In genomic region chr6:17580518-17581048, GRCh38 we compare ENCODE assay signal across 8 cellular contexts. TPM values are rescaled to one million over a fixed set of nuclear protein-coding genes. Genes with fewer than 3 reads are reported as not detected.
DNase-seq lines count a peak whose midpoint lies in the region; ATAC-seq and TF ChIP-seq lines count a peak whose summit lies in the region.

No MANE protein-coding gene starts in this region.

- peak overlapping the region; percentile 75; the same call in 1 of the 2 replicates for H3K4me2 ChIP-seq in GM23338

- TF ChIP-seq CTCF in 22Rv1 (IDR thresholded peaks at IDR 0.05): no peak
- no peak for TF ChIP-seq CTCF in GM23338 (conservative IDR thresholded peaks at IDR 0.05; ENCODE audit: low read depth in 2 of 2)
- no peak for TF ChIP-seq CTCF in osteocyte (IDR thresholded peaks at IDR 0.05)

- no peaks in the 10 kb centered on the region for H4K20me1 ChIP-seq in GM23338 (replicated peaks; ENCODE audit: insufficient read depth)

- no peaks in the 10 kb centered on the region for H3F3A ChIP-seq in GM23338 (replicated peaks; ENCODE audit: low read depth)

- H3K79me2 ChIP-seq in GM23338 (replicated peaks; ENCODE audit: insufficient read depth): no peaks in the 10 kb centered on the region

- ATAC-seq in GM23338: peak; percentile 93
- no peak for ATAC-seq in GM21381 (IDR thresholded peaks at IDR 0.05; ENCODE audit: unreplicated experiment)

- peaks cover 9% of the 10 kb centered on the region; the same call in 1 of the 2 replicates for H3K27me3 ChIP-seq in GM23338 (ENCODE audit: insufficient read depth)

- H3K9me2 ChIP-seq in GM23338 (ENCODE audit: insufficient read depth): no peaks in the 10 kb centered on the region

- no peaks in the 10 kb centered on the region for H3K4me1 ChIP-seq in GM23338 (ENCODE audit: insufficient read depth)

- H3K27me3 Mint-ChIP-seq in GM23338 (ENCODE audit: insufficient read depth, low read depth, poor library complexity) (peaks cover 6% of the 10 kb centered on the region), osteocyte (ENCODE audit: unreplicated experiment) (no peaks in the 10 kb centered on the region)

- peak overlapping the region; percentile 62 for H3K4me3 ChIP-seq in GM23338

- H3K4me3 Mint-ChIP-seq in GM23338 (peak overlapping the region; percentile 70), osteocyte (ENCODE audit: unreplicated experiment) (peak overlapping the region; percentile 58)

- H2AFZ ChIP-seq in GM23338: peak overlapping the region; percentile 91

- DNase-seq in GM23338 (ENCODE audit: low spot score) (peak; percentile 79), activated T-cell treated with anti-CD3 and anti-CD28 coated beads for 4 hours (peak; percentile 18), fibroblast of peridontal ligament (ENCODE audit: extremely low read depth) (peak; percentile 11), osteocyte (ENCODE audit: extremely low spot score, unreplicated experiment) (no peak), NOMO-1 treated with DMSO at 0.1 percent for 48 hours (lab: John Stamatoyannopoulos, UW; ENCODE audit: unreplicated experiment) (no peak), H4 (ENCODE audit: low spot score) (no peak)

- H3K9me3 Mint-ChIP-seq in GM23338 (peaks cover 30% of the 10 kb centered on the region), osteocyte (ENCODE audit: unreplicated experiment) (peaks cover 12% of the 10 kb centered on the region)

- H3K36me3 ChIP-seq in GM23338 (ENCODE audit: insufficient read depth): no peaks in the 10 kb centered on the region; the same call in 1 of the 2 replicates

- H3K4me1 Mint-ChIP-seq in GM23338: no peaks in the 10 kb centered on the region
- H3K4me1 Mint-ChIP-seq in osteocyte (ENCODE audit: unreplicated experiment): peaks cover 7% of the 10 kb centered on the region

- H3K27ac ChIP-seq in 22Rv1: peak overlapping the region; percentile 92
- no peak overlapping the region for H3K27ac ChIP-seq in GM23338 (ENCODE audit: low read depth)

- H3K36me3 Mint-ChIP-seq in GM23338 (ENCODE audit: low read depth) (peaks cover 15% of the 10 kb centered on the region), osteocyte (ENCODE audit: unreplicated experiment) (peaks cover 5% of the 10 kb centered on the region)

- H3K27ac Mint-ChIP-seq in GM23338: no peak overlapping the region
- no peak overlapping the region for H3K27ac Mint-ChIP-seq in osteocyte (ENCODE audit: unreplicated experiment)

TF ChIP-seq in GM23338, 12 proteins besides CTCF, POLR2A, EP300 and RAD21 (continues in another document):
- TF ChIP-seq REST (IDR thresholded peaks at IDR 0.05; ENCODE audit: unreplicated experiment) (no peak), ZNF331 (CRISPR knock-in tag; IDR thresholded peaks at IDR 0.05; ENCODE audit: low read depth) (no peak), JUNB (IDR thresholded peaks at IDR 0.05; ENCODE audit: unreplicated experiment) (no peak), CREB1 (CRISPR knock-in tag; IDR thresholded peaks at IDR 0.05; ENCODE audit: low read depth) (no peak), ZNF114 (CRISPR knock-in tag; IDR thresholded peaks at IDR 0.05) (no peak), ZNF462 (CRISPR knock-in tag; IDR thresholded peaks at IDR 0.05) (no peak), POLR2AphosphoS5 (IDR thresholded peaks at IDR 0.05; ENCODE audit: low read depth) (no peak), EZH2phosphoT487 (IDR thresholded peaks at IDR 0.05; ENCODE audit: unreplicated experiment) (no peak), ETS1 (IDR thresholded peaks at IDR 0.05) (no peak)

RNA-seq across cellular contexts. Expression of gene FAM8A1, which starts 19.5 kb away (rescaled TPM):
- 12.1 and 15.6 TPM in 2 replicates for total RNA-seq in GM23338 (2014; rRNA removed; shearing (Covaris generic))
- 3.7 and 4.0 TPM in 2 replicates for polyA plus RNA-seq in GM23338 (2016; fragmentation: Nextera tagmentation; extraction: Ambion mirVana)
- 32.0 and 32.2 TPM in 2 replicates for total RNA-seq in osteocyte
- total RNA-seq in H4 (2014; rRNA removed; shearing (Covaris generic)): 5.5 and 7.1 TPM in 2 replicates

Comparison
In these comparisons a context has a peak if more than half of its experiments do, and no peak if none do; other contexts are left out.
1. DNase-seq: peak in GM23338 (single experiment), activated T-cell treated with anti-CD3 and anti-CD28 coated beads for 4 hours (single experiment) and fibroblast of peridontal ligament (single experiment); none in osteocyte (single experiment), NOMO-1 treated with DMSO at 0.1 percent for 48 hours (single experiment) and H4 (single experiment).